Comparison of ENCODE assay signal across 8 cellular contexts in the genomic region with DNA sequence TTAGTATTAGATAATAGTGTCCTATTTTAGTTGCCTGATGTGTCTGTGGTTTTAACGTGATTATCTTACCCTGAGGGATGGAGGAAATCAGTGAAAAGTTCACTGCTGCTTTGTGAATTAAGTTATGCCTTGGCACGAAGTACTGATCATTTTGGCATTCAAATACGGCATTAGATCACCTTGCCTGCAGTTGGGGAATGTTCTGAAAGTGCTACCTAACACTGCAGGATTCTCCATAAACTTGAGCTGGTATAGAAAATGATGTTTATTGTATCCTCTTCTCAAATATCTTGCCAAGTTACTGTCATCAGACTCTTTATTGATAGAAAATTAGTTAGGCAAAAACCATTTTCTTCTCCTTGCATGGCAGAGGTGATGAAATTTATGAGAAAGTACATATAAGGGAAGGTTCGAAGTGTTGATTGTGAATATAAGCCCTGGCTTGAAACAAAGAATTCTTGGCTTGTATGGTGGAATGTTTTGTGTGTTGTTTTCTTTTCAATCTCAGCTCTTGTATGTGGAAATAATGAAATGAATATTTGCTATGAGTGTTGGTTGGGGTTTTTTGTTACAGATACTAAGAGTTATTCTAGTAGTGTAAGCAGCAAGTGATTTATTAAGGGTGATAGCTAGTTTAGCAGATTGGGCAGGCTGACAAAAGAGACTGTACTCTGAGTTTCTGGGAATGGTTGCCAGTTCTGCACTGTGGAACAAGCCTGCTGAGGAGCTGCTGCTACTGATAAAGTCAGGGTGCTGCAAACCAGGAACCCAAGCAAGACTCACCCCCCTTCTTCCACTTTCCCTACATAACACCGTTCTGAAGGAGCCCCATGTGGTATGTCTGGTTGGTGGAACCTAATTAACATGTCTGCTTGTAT. TPM values are rescaled to one million over a fixed set of nuclear protein-coding genes. Genes with fewer than 3 reads are reported as not detected.
DNase-seq lines count a peak whose midpoint lies in the region; ATAC-seq and TF ChIP-seq lines count a peak whose summit lies in the region.

No MANE protein-coding gene starts in this region.

- 6% methylated on average over 5 of the region's 5 CpGs for WGBS in right cardiac atrium

- H3K9me3 ChIP-seq in right cardiac atrium (ENCODE audit: control insufficient read depth, low read length): no peaks in the 10 kb centered on the region
- no peaks in the 10 kb centered on the region for H3K9me3 ChIP-seq in subcutaneous abdominal adipose tissue (ENCODE audit: control insufficient read depth in 5 of 5, low read length in 5 of 5)

- H3K9me3 Mint-ChIP-seq in WTC11: peaks cover 5% of the 10 kb centered on the region; the same call in 1 of the 2 replicates

- peak overlapping the region; percentile 19 for H3K27ac ChIP-seq in right cardiac atrium (ENCODE audit: low read length)
- H3K27ac ChIP-seq in subcutaneous abdominal adipose tissue (ENCODE audit: low read depth, low read length): peak overlapping the region; percentile 23

- H3K4me3 ChIP-seq in right cardiac atrium (ENCODE audit: low read length): no peak overlapping the region
- H3K4me3 ChIP-seq in subcutaneous abdominal adipose tissue (ENCODE audit: low read depth in 1 of 5, low read length in 5 of 5): peak overlapping the region in 1 of 5 donors; percentile 45

- TF ChIP-seq CTCF in GM20000 (IDR thresholded peaks at IDR 0.05; ENCODE audit: extremely low read depth, missing control alignments) (no peak), WTC11 (IDR thresholded peaks at IDR 0.05) (no peak)

- CTCF ChIA-PET in WTC11 (lab: Charles Lee): interaction anchor here (1.2 to 1.5 kb wide), 2 partner anchors 45 to 500 kb away, joined by 3 to 4 read pairs; no protein-coding TSS in a partner anchor

- ATAC-seq in WTC11 (0 out of 2 replicates have a peak, but pooled peaks have one; percentile 26), right cardiac atrium (peak; percentile 90 to 94), GM21576 (IDR thresholded peaks at IDR 0.05; ENCODE audit: unreplicated experiment) (no peak)

- H3K36me3 Mint-ChIP-seq in WTC11: peaks cover 6% of the 10 kb centered on the region; the same call in 1 of the 2 replicates

- peaks cover 33% of the 10 kb centered on the region for H3K4me1 Mint-ChIP-seq in WTC11

- intact Hi-C loops in right cardiac atrium (cut with DNase I): no loop called here

- no peaks in the 10 kb centered on the region for H3K36me3 ChIP-seq in subcutaneous abdominal adipose tissue (ENCODE audit: control insufficient read depth in 5 of 5, insufficient read depth in 5 of 5, low read length in 5 of 5)

- no peaks in the 10 kb centered on the region for H3K27me3 ChIP-seq in right cardiac atrium (ENCODE audit: control insufficient read depth, insufficient read depth)
- H3K27me3 ChIP-seq in subcutaneous abdominal adipose tissue (ENCODE audit: control insufficient read depth in 5 of 5, insufficient read depth in 4 of 5, low read length in 5 of 5): no peaks in the 10 kb centered on the region

- no peaks in the 10 kb centered on the region for H3K27me3 Mint-ChIP-seq in WTC11 (ENCODE audit: low read depth)

- no peak overlapping the region for H3K27ac Mint-ChIP-seq in WTC11

- peaks cover 4% of the 10 kb centered on the region for H3K4me1 ChIP-seq in right cardiac atrium (ENCODE audit: control insufficient read depth, insufficient read depth, low read length)
- peaks cover 7 to 21% (median 18%) of the 10 kb centered on the region in 5 donors for H3K4me1 ChIP-seq in subcutaneous abdominal adipose tissue (ENCODE audit: control insufficient read depth in 5 of 5, insufficient read depth in 5 of 5, low read length in 5 of 5)

- POLR2A ChIA-PET in WTC11 (lab: Charles Lee): no interaction called here

- peak overlapping the region in 3 of 5 donors; percentile 7 to 27 (median 15) for H3K9ac ChIP-seq in subcutaneous abdominal adipose tissue (ENCODE audit: low read length in 5 of 5)

- H3K4me3 Mint-ChIP-seq in WTC11: no peak overlapping the region

- DNase-seq in GM20000 (ENCODE audit: low spot score) (peak; percentile 37), WTC11 (ENCODE audit: low spot score) (no peak), right cardiac atrium (peak in 1 of 3 donors; percentile 56), HK-2 (ENCODE audit: unreplicated experiment) (no peak), glomerular visceral epithelial cell (ENCODE audit: extremely low spot score) (no peak), dermis blood vessel endothelial cell (no peak)

TF ChIP-seq in WTC11, 78 proteins besides CTCF, POLR2A, EP300 and RAD21:
- TF ChIP-seq ZNF232 (CRISPR knock-in tag; IDR thresholded peaks at IDR 0.05): no peak
- no peak for TF ChIP-seq JAZF1 (CRISPR knock-in tag; IDR thresholded peaks at IDR 0.05)
- TF ChIP-seq ARID4B (CRISPR knock-in tag; IDR thresholded peaks at IDR 0.05; ENCODE audit: borderline replicate concordance): no peak

RNA-seq across cellular contexts. Expression of gene SIPA1L1, which starts 35.3 kb away (rescaled TPM):
- total RNA-seq in WTC11 (2021): 68.3 to 76.6 TPM (median 71.0 TPM) in 3 replicates
- total RNA-seq in right cardiac atrium: 1 to 10 TPM; 6.8 to 8.9 (median 7.9) TPM
- 3.3 TPM for polyA plus RNA-seq in right cardiac atrium
- total RNA-seq in dermis blood vessel endothelial cell: 9.8 and 11.7 TPM in 2 replicates
